In genomic region chr7:45185028-45185863, GRCh38 we compare ENCODE assay signal across 18 cellular contexts. TPM values are rescaled to one million over a fixed set of nuclear protein-coding genes. Genes with fewer than 3 reads are reported as not detected.
DNase-seq lines count a peak whose midpoint lies in the region; ATAC-seq and TF ChIP-seq lines count a peak whose summit lies in the region.
"Had no signal": no experiment of that assay in that cellular context is flagged by ENCODE, and none has a peak within 500 bp of the region (broad histone marks: within the 10 kb centered on the region; RNA-seq: fewer than 3 reads in every experiment).

No MANE protein-coding gene starts in this region.

- H3K4me3 Mint-ChIP-seq in activated naive CD8-positive, alpha-beta T cell treated with anti-CD3 and anti-CD28 coated beads, Interleukin-2, amount 10 ng/mL, durations not matched to agents 7 days and 5 days = no peak overlapping the region
- H3K4me3 Mint-ChIP-seq in activated naive CD8-positive, alpha-beta T cell treated with anti-CD3 and anti-CD28 coated beads for 36 hours = no peak overlapping the region
- H3K4me3 Mint-ChIP-seq in T-helper 17 cell (no peak overlapping the region), type B pancreatic cell (no peak overlapping the region)
- H3K4me3 Mint-ChIP-seq: CD4-positive, alpha-beta memory T cell had no signal

- no peak overlapping the region for H3K27ac Mint-ChIP-seq in activated naive CD8-positive, alpha-beta T cell treated with anti-CD3 and anti-CD28 coated beads, Interleukin-2, amount 10 ng/mL, durations not matched to agents 7 days and 5 days
- no peak overlapping the region for H3K27ac Mint-ChIP-seq in activated naive CD8-positive, alpha-beta T cell treated with anti-CD3 and anti-CD28 coated beads for 36 hours
- H3K27ac Mint-ChIP-seq in T-helper 17 cell (peak overlapping the region; percentile 24), type B pancreatic cell (no peak overlapping the region)
- H3K27ac Mint-ChIP-seq: CD4-positive, alpha-beta memory T cell had no signal

- TF ChIP-seq CTCF in lower lobe of right lung (IDR thresholded peaks at IDR 0.05) (no peak), type B pancreatic cell (conservative IDR thresholded peaks at IDR 0.05) (no peak)

- POLR2A ChIA-PET in activated naive CD8-positive, alpha-beta T cell treated with anti-CD3 and anti-CD28 coated beads, Interleukin-2, amount 10 ng/mL, durations not matched to agents 7 days and 5 days (lab: Charles Lee) = no interaction called here

- H3K9me3 Mint-ChIP-seq in activated naive CD8-positive, alpha-beta T cell treated with anti-CD3 and anti-CD28 coated beads, Interleukin-2, amount 10 ng/mL, durations not matched to agents 7 days and 5 days = no peaks in the 10 kb centered on the region
- H3K9me3 Mint-ChIP-seq in activated naive CD8-positive, alpha-beta T cell treated with anti-CD3 and anti-CD28 coated beads for 36 hours = no peaks in the 10 kb centered on the region
- no peaks in the 10 kb centered on the region for H3K9me3 Mint-ChIP-seq in type B pancreatic cell
- H3K9me3 Mint-ChIP-seq: CD4-positive, alpha-beta memory T cell had no signal

- peaks cover 3% of the 10 kb centered on the region for H3K27me3 Mint-ChIP-seq in activated naive CD8-positive, alpha-beta T cell treated with anti-CD3 and anti-CD28 coated beads, Interleukin-2, amount 10 ng/mL, durations not matched to agents 7 days and 5 days
- H3K27me3 Mint-ChIP-seq in activated naive CD8-positive, alpha-beta T cell treated with anti-CD3 and anti-CD28 coated beads for 36 hours = peaks cover 8% of the 10 kb centered on the region
- H3K27me3 Mint-ChIP-seq in T-helper 17 cell (peaks cover 28% of the 10 kb centered on the region), type B pancreatic cell (peaks cover 11% of the 10 kb centered on the region)

- ATAC-seq in activated naive CD8-positive, alpha-beta T cell treated with anti-CD3 and anti-CD28 coated beads, Interleukin-2, amount 10 ng/mL, durations not matched to agents 7 days and 5 days (ENCODE audit: low read depth) = no peak
- ATAC-seq in T-helper 17 cell (no peak), lower lobe of right lung (no peak), GM19397 (IDR thresholded peaks at IDR 0.05; ENCODE audit: unreplicated experiment) (no peak), HG02763 (IDR thresholded peaks at IDR 0.05; ENCODE audit: unreplicated experiment) (no peak)
- ATAC-seq: PC-3 had no signal

- H3K27ac ChIP-seq in lower lobe of right lung = no peak overlapping the region

- no peaks in the 10 kb centered on the region for H3K9me3 ChIP-seq in T-helper 17 cell (ENCODE audit: control insufficient read depth, low read length, poor library complexity, severe bottlenecking)
- H3K9me3 ChIP-seq in lower lobe of right lung = no peaks in the 10 kb centered on the region
- H3K9me3 ChIP-seq: BE2C had no signal

- H3K4me1 Mint-ChIP-seq in activated naive CD8-positive, alpha-beta T cell treated with anti-CD3 and anti-CD28 coated beads, Interleukin-2, amount 10 ng/mL, durations not matched to agents 7 days and 5 days = no peaks in the 10 kb centered on the region
- H3K4me1 Mint-ChIP-seq in activated naive CD8-positive, alpha-beta T cell treated with anti-CD3 and anti-CD28 coated beads for 36 hours = no peaks in the 10 kb centered on the region
- H3K4me1 Mint-ChIP-seq in T-helper 17 cell = peaks cover 6% of the 10 kb centered on the region
- no peaks in the 10 kb centered on the region for H3K4me1 Mint-ChIP-seq in type B pancreatic cell (ENCODE audit: unreplicated experiment)
- H3K4me1 Mint-ChIP-seq: CD4-positive, alpha-beta memory T cell had no signal

- H3K36me3 ChIP-seq in lower lobe of right lung = peaks cover 8% of the 10 kb centered on the region
- H3K36me3 ChIP-seq: BE2C had no signal

- H3K4me1 ChIP-seq in lower lobe of right lung = no peaks in the 10 kb centered on the region
- H3K4me1 ChIP-seq: BE2C had no signal

- peak; percentile 13 for DNase-seq in activated naive CD8-positive, alpha-beta T cell treated with anti-CD3 and anti-CD28 coated beads, Interleukin-2, amount 10 ng/mL, durations not matched to agents 7 days and 5 days
- DNase-seq in activated naive CD8-positive, alpha-beta T cell treated with anti-CD3 and anti-CD28 coated beads for 36 hours = no peak
- DNase-seq in T-helper 17 cell = no peak
- DNase-seq in lower lobe of right lung = peak; percentile 20
- DNase-seq in type B pancreatic cell (ENCODE audit: extremely low spot score, unreplicated experiment) = peak; percentile 66
- DNase-seq: BE2C; CD4-positive, alpha-beta memory T cell; GF-D8; GOT3; KBM-7; NCI-H1092; NCI-H2107; NCI-H345; NCI-H526 treated with DMSO at 0.1 percent for 48 hours; PC-3 had no signal

- H3K27me3 ChIP-seq in lower lobe of right lung (ENCODE audit: low read depth) = no peaks in the 10 kb centered on the region
- H3K27me3 ChIP-seq: BE2C had no signal

- intact Hi-C loops in lower lobe of right lung (cut with DNase I) = no loop called here

- H3K4me3 ChIP-seq in lower lobe of right lung = no peak overlapping the region

- no peaks in the 10 kb centered on the region for H3K36me3 Mint-ChIP-seq in activated naive CD8-positive, alpha-beta T cell treated with anti-CD3 and anti-CD28 coated beads, Interleukin-2, amount 10 ng/mL, durations not matched to agents 7 days and 5 days
- no peaks in the 10 kb centered on the region for H3K36me3 Mint-ChIP-seq in activated naive CD8-positive, alpha-beta T cell treated with anti-CD3 and anti-CD28 coated beads for 36 hours
- H3K36me3 Mint-ChIP-seq in T-helper 17 cell (ENCODE audit: low read depth) = peaks cover 6% of the 10 kb centered on the region
- no peaks in the 10 kb centered on the region for H3K36me3 Mint-ChIP-seq in type B pancreatic cell
- H3K36me3 Mint-ChIP-seq: CD4-positive, alpha-beta memory T cell had no signal

RNA-seq across cellular contexts. Expression of gene RAMP3, which starts 27.7 kb away (rescaled TPM):
- total RNA-seq in activated naive CD8-positive, alpha-beta T cell treated with anti-CD3 and anti-CD28 coated beads, Interleukin-2, amount 10 ng/mL, durations not matched to agents 7 days and 5 days = not detected
- not detected for total RNA-seq in activated naive CD8-positive, alpha-beta T cell treated with anti-CD3 and anti-CD28 coated beads for 36 hours
- total RNA-seq in T-helper 17 cell (under 1 TPM; 0.65 to 0.76 TPM), lower lobe of right lung (183 TPM), type B pancreatic cell (ENCODE audit: low replicate concordance) (0.48 and 0.70 TPM in 2 replicates)
- total RNA-seq: CD4-positive, alpha-beta memory T cell; MCF 10A; PC-3 had no signal

Comparison
In these comparisons a context has a peak if more than half of its experiments do, and no peak if none do; other contexts are left out.
1. DNase-seq: peak in activated naive CD8-positive, alpha-beta T cell treated with anti-CD3 and anti-CD28 coated beads, Interleukin-2, amount 10 ng/mL, durations not matched to agents 7 days and 5 days (single experiment), lower lobe of right lung (single experiment) and type B pancreatic cell (single experiment); none in activated naive CD8-positive, alpha-beta T cell treated with anti-CD3 and anti-CD28 coated beads for 36 hours (single experiment) and T-helper 17 cell (0 of 3).
2. RNA of gene RAMP3, which starts 27.7 kb away (total RNA-seq): 183 TPM in lower lobe of right lung (single experiment); 0.65 to 0.76 TPM in T-helper 17 cell, 0.48 to 0.70 TPM in type B pancreatic cell, not detected in activated naive CD8-positive, alpha-beta T cell treated with anti-CD3 and anti-CD28 coated beads, Interleukin-2, amount 10 ng/mL, durations not matched to agents 7 days and 5 days and not detected in activated naive CD8-positive, alpha-beta T cell treated with anti-CD3 and anti-CD28 coated beads for 36 hours; every median in the first group is over 100 times any median in the second.